Comparison of ENCODE assay signal across 2 cellular contexts in the genomic region with DNA sequence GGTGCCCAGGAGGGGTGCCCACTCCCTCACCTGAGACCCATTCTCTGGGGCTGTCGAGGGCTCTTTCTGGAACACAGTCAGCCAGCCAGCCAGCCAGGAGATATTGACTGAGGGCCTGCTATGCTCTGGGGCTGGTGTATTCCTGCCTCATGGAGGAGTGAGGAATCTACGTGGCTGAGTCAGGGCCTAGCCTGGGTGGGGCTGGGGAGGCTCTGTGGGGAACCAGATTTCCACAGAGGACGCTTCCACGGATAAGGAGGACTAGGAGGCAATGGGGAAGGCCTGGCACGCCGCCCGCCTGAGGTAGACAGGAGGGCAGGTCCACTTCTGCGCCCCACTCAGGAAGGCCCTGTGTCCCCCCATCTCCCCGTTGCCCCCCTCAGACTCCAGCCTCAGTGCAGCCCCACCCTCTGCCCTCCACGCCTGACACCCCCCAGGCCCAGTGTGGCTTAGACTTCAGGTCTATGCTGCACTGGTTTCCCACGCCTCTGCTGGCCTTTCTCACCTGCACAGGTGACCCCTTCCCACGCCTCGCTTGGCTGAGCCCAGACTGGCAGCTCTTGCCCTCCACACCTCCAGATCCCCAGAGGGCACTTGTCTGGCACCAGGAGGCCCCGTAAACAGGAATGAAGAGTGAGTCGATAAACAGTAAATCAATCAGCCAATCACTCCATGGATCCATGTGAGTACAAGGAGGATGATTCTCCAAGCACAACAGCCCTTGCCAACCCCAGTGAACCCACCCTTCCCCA.
TF ChIP-seq lines count a peak whose summit lies in the region.

No MANE protein-coding gene starts in this region.

TF ChIP-seq in IMR-90, 13 proteins besides CTCF, POLR2A, EP300 and RAD21:
- TF ChIP-seq MAZ (IDR thresholded peaks at IDR 0.05; ENCODE audit: borderline replicate concordance, low read depth, low read length) (no peak), CEBPB (IDR thresholded peaks at IDR 0.05; ENCODE audit: low read depth, low read length) (no peak), MAFK (IDR thresholded peaks at IDR 0.05; ENCODE audit: low read depth, low read length) (no peak), FOS (IDR thresholded peaks at IDR 0.05; ENCODE audit: low read depth, low read length) (no peak), NFE2L2 (IDR thresholded peaks at IDR 0.05; ENCODE audit: low read depth, low read length) (no peak), MXI1 (IDR thresholded peaks at IDR 0.05; ENCODE audit: borderline replicate concordance, low read depth, low read length) (no peak), RCOR1 (IDR thresholded peaks at IDR 0.05; ENCODE audit: insufficient replicate concordance, low read length) (no peak), RFX5 (IDR thresholded peaks at IDR 0.05; ENCODE audit: low read depth, low read length) (no peak), SMC3 (IDR thresholded peaks at IDR 0.05; ENCODE audit: low read depth, low read length) (no peak), BHLHE40 (IDR thresholded peaks at IDR 0.05; ENCODE audit: low read depth, low read length) (no peak)
- TF ChIP-seq, protein P1, sequence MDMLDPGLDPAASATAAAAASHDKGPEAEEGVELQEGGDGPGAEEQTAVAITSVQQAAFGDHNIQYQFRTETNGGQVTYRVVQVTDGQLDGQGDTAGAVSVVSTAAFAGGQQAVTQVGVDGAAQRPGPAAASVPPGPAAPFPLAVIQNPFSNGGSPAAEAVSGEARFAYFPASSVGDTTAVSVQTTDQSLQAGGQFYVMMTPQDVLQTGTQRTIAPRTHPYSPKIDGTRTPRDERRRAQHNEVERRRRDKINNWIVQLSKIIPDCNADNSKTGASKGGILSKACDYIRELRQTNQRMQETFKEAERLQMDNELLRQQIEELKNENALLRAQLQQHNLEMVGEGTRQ (IDR thresholded peaks at IDR 0.05; ENCODE audit: low read depth, low read length), result no peak
- TF ChIP-seq, protein P2, sequence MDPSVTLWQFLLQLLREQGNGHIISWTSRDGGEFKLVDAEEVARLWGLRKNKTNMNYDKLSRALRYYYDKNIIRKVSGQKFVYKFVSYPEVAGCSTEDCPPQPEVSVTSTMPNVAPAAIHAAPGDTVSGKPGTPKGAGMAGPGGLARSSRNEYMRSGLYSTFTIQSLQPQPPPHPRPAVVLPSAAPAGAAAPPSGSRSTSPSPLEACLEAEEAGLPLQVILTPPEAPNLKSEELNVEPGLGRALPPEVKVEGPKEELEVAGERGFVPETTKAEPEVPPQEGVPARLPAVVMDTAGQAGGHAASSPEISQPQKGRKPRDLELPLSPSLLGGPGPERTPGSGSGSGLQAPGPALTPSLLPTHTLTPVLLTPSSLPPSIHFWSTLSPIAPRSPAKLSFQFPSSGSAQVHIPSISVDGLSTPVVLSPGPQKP (IDR thresholded peaks at IDR 0.05; ENCODE audit: borderline replicate concordance, low read depth, low read length), result no peak

TF ChIP-seq in H1, 55 proteins besides CTCF, POLR2A, EP300 and RAD21:
- TF ChIP-seq GTF2F1 (IDR thresholded peaks at IDR 0.05; ENCODE audit: borderline replicate concordance, low read depth, low read length), result no peak
- no peak for TF ChIP-seq SP1 (IDR thresholded peaks at IDR 0.05; ENCODE audit: low read depth, low read length)
- TF ChIP-seq, protein P3, sequence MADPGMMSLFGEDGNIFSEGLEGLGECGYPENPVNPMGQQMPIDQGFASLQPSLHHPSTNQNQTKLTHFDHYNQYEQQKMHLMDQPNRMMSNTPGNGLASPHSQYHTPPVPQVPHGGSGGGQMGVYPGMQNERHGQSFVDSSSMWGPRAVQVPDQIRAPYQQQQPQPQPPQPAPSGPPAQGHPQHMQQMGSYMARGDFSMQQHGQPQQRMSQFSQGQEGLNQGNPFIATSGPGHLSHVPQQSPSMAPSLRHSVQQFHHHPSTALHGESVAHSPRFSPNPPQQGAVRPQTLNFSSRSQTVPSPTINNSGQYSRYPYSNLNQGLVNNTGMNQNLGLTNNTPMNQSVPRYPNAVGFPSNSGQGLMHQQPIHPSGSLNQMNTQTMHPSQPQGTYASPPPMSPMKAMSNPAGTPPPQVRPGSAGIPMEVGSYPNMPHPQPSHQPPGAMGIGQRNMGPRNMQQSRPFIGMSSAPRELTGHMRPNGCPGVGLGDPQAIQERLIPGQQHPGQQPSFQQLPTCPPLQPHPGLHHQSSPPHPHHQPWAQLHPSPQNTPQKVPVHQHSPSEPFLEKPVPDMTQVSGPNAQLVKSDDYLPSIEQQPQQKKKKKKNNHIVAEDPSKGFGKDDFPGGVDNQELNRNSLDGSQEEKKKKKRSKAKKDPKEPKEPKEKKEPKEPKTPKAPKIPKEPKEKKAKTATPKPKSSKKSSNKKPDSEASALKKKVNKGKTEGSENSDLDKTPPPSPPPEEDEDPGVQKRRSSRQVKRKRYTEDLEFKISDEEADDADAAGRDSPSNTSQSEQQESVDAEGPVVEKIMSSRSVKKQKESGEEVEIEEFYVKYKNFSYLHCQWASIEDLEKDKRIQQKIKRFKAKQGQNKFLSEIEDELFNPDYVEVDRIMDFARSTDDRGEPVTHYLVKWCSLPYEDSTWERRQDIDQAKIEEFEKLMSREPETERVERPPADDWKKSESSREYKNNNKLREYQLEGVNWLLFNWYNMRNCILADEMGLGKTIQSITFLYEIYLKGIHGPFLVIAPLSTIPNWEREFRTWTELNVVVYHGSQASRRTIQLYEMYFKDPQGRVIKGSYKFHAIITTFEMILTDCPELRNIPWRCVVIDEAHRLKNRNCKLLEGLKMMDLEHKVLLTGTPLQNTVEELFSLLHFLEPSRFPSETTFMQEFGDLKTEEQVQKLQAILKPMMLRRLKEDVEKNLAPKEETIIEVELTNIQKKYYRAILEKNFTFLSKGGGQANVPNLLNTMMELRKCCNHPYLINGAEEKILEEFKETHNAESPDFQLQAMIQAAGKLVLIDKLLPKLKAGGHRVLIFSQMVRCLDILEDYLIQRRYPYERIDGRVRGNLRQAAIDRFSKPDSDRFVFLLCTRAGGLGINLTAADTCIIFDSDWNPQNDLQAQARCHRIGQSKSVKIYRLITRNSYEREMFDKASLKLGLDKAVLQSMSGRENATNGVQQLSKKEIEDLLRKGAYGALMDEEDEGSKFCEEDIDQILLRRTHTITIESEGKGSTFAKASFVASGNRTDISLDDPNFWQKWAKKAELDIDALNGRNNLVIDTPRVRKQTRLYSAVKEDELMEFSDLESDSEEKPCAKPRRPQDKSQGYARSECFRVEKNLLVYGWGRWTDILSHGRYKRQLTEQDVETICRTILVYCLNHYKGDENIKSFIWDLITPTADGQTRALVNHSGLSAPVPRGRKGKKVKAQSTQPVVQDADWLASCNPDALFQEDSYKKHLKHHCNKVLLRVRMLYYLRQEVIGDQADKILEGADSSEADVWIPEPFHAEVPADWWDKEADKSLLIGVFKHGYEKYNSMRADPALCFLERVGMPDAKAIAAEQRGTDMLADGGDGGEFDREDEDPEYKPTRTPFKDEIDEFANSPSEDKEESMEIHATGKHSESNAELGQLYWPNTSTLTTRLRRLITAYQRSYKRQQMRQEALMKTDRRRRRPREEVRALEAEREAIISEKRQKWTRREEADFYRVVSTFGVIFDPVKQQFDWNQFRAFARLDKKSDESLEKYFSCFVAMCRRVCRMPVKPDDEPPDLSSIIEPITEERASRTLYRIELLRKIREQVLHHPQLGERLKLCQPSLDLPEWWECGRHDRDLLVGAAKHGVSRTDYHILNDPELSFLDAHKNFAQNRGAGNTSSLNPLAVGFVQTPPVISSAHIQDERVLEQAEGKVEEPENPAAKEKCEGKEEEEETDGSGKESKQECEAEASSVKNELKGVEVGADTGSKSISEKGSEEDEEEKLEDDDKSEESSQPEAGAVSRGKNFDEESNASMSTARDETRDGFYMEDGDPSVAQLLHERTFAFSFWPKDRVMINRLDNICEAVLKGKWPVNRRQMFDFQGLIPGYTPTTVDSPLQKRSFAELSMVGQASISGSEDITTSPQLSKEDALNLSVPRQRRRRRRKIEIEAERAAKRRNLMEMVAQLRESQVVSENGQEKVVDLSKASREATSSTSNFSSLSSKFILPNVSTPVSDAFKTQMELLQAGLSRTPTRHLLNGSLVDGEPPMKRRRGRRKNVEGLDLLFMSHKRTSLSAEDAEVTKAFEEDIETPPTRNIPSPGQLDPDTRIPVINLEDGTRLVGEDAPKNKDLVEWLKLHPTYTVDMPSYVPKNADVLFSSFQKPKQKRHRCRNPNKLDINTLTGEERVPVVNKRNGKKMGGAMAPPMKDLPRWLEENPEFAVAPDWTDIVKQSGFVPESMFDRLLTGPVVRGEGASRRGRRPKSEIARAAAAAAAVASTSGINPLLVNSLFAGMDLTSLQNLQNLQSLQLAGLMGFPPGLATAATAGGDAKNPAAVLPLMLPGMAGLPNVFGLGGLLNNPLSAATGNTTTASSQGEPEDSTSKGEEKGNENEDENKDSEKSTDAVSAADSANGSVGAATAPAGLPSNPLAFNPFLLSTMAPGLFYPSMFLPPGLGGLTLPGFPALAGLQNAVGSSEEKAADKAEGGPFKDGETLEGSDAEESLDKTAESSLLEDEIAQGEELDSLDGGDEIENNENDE (IDR thresholded peaks at IDR 0.05; ENCODE audit: insufficient replicate concordance, low read length), result no peak
- no peak for TF ChIP-seq NRF1 (IDR thresholded peaks at IDR 0.05; ENCODE audit: low read depth, low read length)
- TF ChIP-seq PHF8 (conservative IDR thresholded peaks at IDR 0.05; ENCODE audit: low read depth, low read length), result no peak
- no peak for TF ChIP-seq SUZ12 (IDR thresholded peaks at IDR 0.05; ENCODE audit: low read length)
- no peak for TF ChIP-seq CTBP2 (IDR thresholded peaks at IDR 0.05; ENCODE audit: borderline replicate concordance, insufficient read depth, insufficient read length, low read length)
- TF ChIP-seq SIRT6 (IDR thresholded peaks at IDR 0.05; ENCODE audit: low read length), result no peak
- TF ChIP-seq, protein P4, sequence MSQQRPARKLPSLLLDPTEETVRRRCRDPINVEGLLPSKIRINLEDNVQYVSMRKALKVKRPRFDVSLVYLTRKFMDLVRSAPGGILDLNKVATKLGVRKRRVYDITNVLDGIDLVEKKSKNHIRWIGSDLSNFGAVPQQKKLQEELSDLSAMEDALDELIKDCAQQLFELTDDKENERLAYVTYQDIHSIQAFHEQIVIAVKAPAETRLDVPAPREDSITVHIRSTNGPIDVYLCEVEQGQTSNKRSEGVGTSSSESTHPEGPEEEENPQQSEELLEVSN (IDR thresholded peaks at IDR 0.05), result no peak
